ENCODE assay signal across 13 cellular contexts in genomic region chr2:8315766-8316165, GRCh38.
DNase-seq lines count a peak whose midpoint lies in the region; ATAC-seq and TF ChIP-seq lines count a peak whose summit lies in the region.
"Had no signal": no experiment of that assay in that cellular context is flagged by ENCODE, and none has a peak within 500 bp of the region (broad histone marks: within the 10 kb centered on the region; RNA-seq: fewer than 3 reads in every experiment).

No MANE protein-coding gene starts in this region.

- H3K27me3 Mint-ChIP-seq in T-helper 17 cell (no peaks in the 10 kb centered on the region), HFFc6 (ENCODE audit: insufficient read depth) (peaks cover 24% of the 10 kb centered on the region)

- H3K27ac Mint-ChIP-seq in T-helper 17 cell (no peak overlapping the region), HFFc6 (no peak overlapping the region)

- H3K9ac ChIP-seq in SK-N-SH: no peak overlapping the region
- no peak overlapping the region for H3K9ac ChIP-seq in smooth muscle cell (ENCODE audit: low read depth)

- TF ChIP-seq RAD21 in SK-N-SH (IDR thresholded peaks at IDR 0.05; ENCODE audit: low read length): no peak

- H3K4me3 ChIP-seq in SK-N-SH (ENCODE audit: low read depth in 2 of 2, low read length in 1 of 2) (no peak overlapping the region), fibroblast of the aortic adventitia (ENCODE audit: low read depth, low read length) (no peak overlapping the region), smooth muscle cell (no peak overlapping the region)
- H3K4me3 ChIP-seq: A549, transverse colon had no signal

- H3K9me3 ChIP-seq in SK-N-SH: no peaks in the 10 kb centered on the region
- H3K9me3 ChIP-seq in T-helper 17 cell (ENCODE audit: control insufficient read depth, low read length, poor library complexity, severe bottlenecking): no peaks in the 10 kb centered on the region
- H3K9me3 ChIP-seq in smooth muscle cell (replicated peaks; ENCODE audit: low read depth): no peaks in the 10 kb centered on the region
- H3K9me3 ChIP-seq: A549, transverse colon had no signal

- H3K4me1 Mint-ChIP-seq in T-helper 17 cell (peaks cover 38% of the 10 kb centered on the region), HFFc6 (ENCODE audit: low read depth) (no peaks in the 10 kb centered on the region)

- POLR2A ChIA-PET in SK-N-SH (lab: Yijun Ruan, JAX): interaction anchor here (1.1 kb wide), 1 partner anchor 224 kb away, joined by 3 read pairs; no protein-coding TSS in a partner anchor

- H4K20me1 ChIP-seq in SK-N-SH (ENCODE audit: insufficient read depth) (no peaks in the 10 kb centered on the region), smooth muscle cell (ENCODE audit: low read depth) (no peaks in the 10 kb centered on the region)

- ATAC-seq in SK-N-SH treated with all-trans-retinoic acid at 6 μM for 48 hours: peak; percentile 49; the same call in 1 of the 3 replicates
- ATAC-seq in T-helper 17 cell: peak; percentile 47
- ATAC-seq: A549; activated T-cell treated with anti-CD3 and anti-CD28 coated beads, Interleukin-2, amount 50 U/mL, for 72 hours had no signal

- H3K4me3 Mint-ChIP-seq in T-helper 17 cell (no peak overlapping the region), HFFc6 (no peak overlapping the region)
- H3K4me3 Mint-ChIP-seq: activated T-cell treated with anti-CD3 and anti-CD28 coated beads, Interleukin-2, amount 50 U/mL, for 72 hours had no signal

- H3F3A ChIP-seq in SK-N-SH (replicated peaks; ENCODE audit: insufficient read depth): no peaks in the 10 kb centered on the region
- no peaks in the 10 kb centered on the region for H3F3A ChIP-seq in smooth muscle cell (ENCODE audit: low read depth)

- H3K4me1 ChIP-seq in SK-N-SH (ENCODE audit: control insufficient read depth in 1 of 2, insufficient read depth in 2 of 2, low read depth in 1 of 2, low read length in 1 of 2): peaks cover 0 to 17% of the 10 kb centered on the region in 2 experiments; a peak in 3 of 4 replicates
- H3K4me1 ChIP-seq in smooth muscle cell (ENCODE audit: low read depth): peaks cover 14% of the 10 kb centered on the region

- TF ChIP-seq CTCF in SK-N-SH (IDR thresholded peaks at IDR 0.05) (no peak), fibroblast of the aortic adventitia (IDR thresholded peaks at IDR 0.05; ENCODE audit: insufficient read depth, low read length) (no peak), smooth muscle cell (IDR thresholded peaks at IDR 0.05; ENCODE audit: borderline replicate concordance, insufficient read depth, poor library complexity, severe bottlenecking) (no peak), HFFc6 (IDR thresholded peaks at IDR 0.05) (no peak)

- H3K9me3 Mint-ChIP-seq in HFFc6: no peaks in the 10 kb centered on the region; the same call in 1 of the 2 replicates
- H3K9me3 Mint-ChIP-seq: activated T-cell treated with anti-CD3 and anti-CD28 coated beads, Interleukin-2, amount 50 U/mL, for 72 hours had no signal

- H3K9me2 ChIP-seq in SK-N-SH: no peaks in the 10 kb centered on the region

- no peak overlapping the region for H2AFZ ChIP-seq in SK-N-SH (ENCODE audit: low read depth)
- no peak overlapping the region for H2AFZ ChIP-seq in smooth muscle cell (ENCODE audit: low read depth)

- DNase-seq in SK-N-SH (no peak), T-helper 17 cell (no peak), fibroblast of the aortic adventitia (ENCODE audit: low read depth) (peak; percentile 9), smooth muscle cell (lab: John Stamatoyannopoulos, UW; ENCODE audit: unreplicated experiment) (peak; percentile 10), HFFc6 (no peak), DMS53 (lab: John Stamatoyannopoulos, UW) (no peak)
- DNase-seq in activated CD4-positive, CD25-positive, alpha-beta regulatory T cell treated with anti-CD3 and anti-CD28 coated beads, Interleukin-2, amount 50 U/mL, for 72 hours: no peak
- DNase-seq: activated T-cell treated with anti-CD3 and anti-CD28 coated beads, Interleukin-2, amount 50 U/mL, for 72 hours; NCI-H226; transverse colon had no signal

- H3K27me3 ChIP-seq in SK-N-SH (ENCODE audit: insufficient read depth) (no peaks in the 10 kb centered on the region), smooth muscle cell (ENCODE audit: low read depth) (no peaks in the 10 kb centered on the region)
- H3K27me3 ChIP-seq: transverse colon had no signal

- WGBS in SK-N-SH (ENCODE audit: low lambda C conversion rate): 93% methylated on average over 4 of the region's 4 CpGs
- WGBS in smooth muscle cell (ENCODE audit: low lambda C conversion rate): 4% methylated on average over 4 of the region's 4 CpGs

- CTCF ChIA-PET in SK-N-SH (lab: Yijun Ruan, JAX): no interaction called here

- H3K36me3 Mint-ChIP-seq in T-helper 17 cell (ENCODE audit: low read depth): peaks cover 5% of the 10 kb centered on the region
- no peaks in the 10 kb centered on the region for H3K36me3 Mint-ChIP-seq in HFFc6 (ENCODE audit: low read depth)

- H3K36me3 ChIP-seq in SK-N-SH (replicated peaks in 1 of 2; ENCODE audit: control insufficient read depth in 1 of 2, insufficient read depth in 2 of 2, low read length in 1 of 2) (no peaks in the 10 kb centered on the region), smooth muscle cell (ENCODE audit: low read depth) (no peaks in the 10 kb centered on the region)
- H3K36me3 ChIP-seq: transverse colon had no signal

- H3K4me2 ChIP-seq in SK-N-SH (no peak overlapping the region), smooth muscle cell (peak overlapping the region; percentile 65)
- H3K4me2 ChIP-seq: A549 had no signal

- no peak for TF ChIP-seq EP300 in SK-N-SH (IDR thresholded peaks at IDR 0.05; ENCODE audit: borderline replicate concordance in 1 of 2, low read depth in 1 of 2, low read length in 1 of 2)

- H3K79me2 ChIP-seq in SK-N-SH (ENCODE audit: insufficient read depth) (no peaks in the 10 kb centered on the region), smooth muscle cell (ENCODE audit: low read depth) (no peaks in the 10 kb centered on the region)

- no peak overlapping the region for H3K27ac ChIP-seq in SK-N-SH (ENCODE audit: low read depth in 2 of 2, low read length in 1 of 2)
- peak overlapping the region; percentile 22 for H3K27ac ChIP-seq in smooth muscle cell (ENCODE audit: low read depth)
- H3K27ac ChIP-seq: A549, RWPE1, transverse colon had no signal

TF ChIP-seq in SK-N-SH treated with all-trans-retinoic acid at 6 μM for 48 hours, 23 proteins besides CTCF, POLR2A, EP300 and RAD21 (continues in another document):
- no peak for TF ChIP-seq ZFP30 (CRISPR knock-in tag; IDR thresholded peaks at IDR 0.05)
- TF ChIP-seq PPARA (CRISPR knock-in tag; IDR thresholded peaks at IDR 0.05; ENCODE audit: borderline replicate concordance): no peak
- no peak for TF ChIP-seq ESRRG (CRISPR knock-in tag; IDR thresholded peaks at IDR 0.05)
- no peak for TF ChIP-seq OSR1 (CRISPR knock-in tag; IDR thresholded peaks at IDR 0.05)
- no peak for TF ChIP-seq CSDC2 (CRISPR knock-in tag; IDR thresholded peaks at IDR 0.05)
- TF ChIP-seq TCF4 (CRISPR knock-in tag; IDR thresholded peaks at IDR 0.05; ENCODE audit: borderline replicate concordance): no peak

TF ChIP-seq in SK-N-SH, 30 proteins besides CTCF, POLR2A, EP300 and RAD21:
- no peak for TF ChIP-seq TCF12 (IDR thresholded peaks at IDR 0.05)
- no peak for TF ChIP-seq GABPA (IDR thresholded peaks at IDR 0.05; ENCODE audit: low read depth)
- TF ChIP-seq USF1 (IDR thresholded peaks at IDR 0.05; ENCODE audit: borderline replicate concordance, low read depth): no peak
- TF ChIP-seq YY1 (IDR thresholded peaks at IDR 0.05; ENCODE audit: low read depth): no peak

Comparison
In these comparisons a context has a peak if more than half of its experiments do, and no peak if none do; other contexts are left out.
1. DNase-seq: peak in fibroblast of the aortic adventitia (single experiment) and smooth muscle cell (single experiment); none in SK-N-SH (single experiment), T-helper 17 cell (0 of 3), HFFc6 (single experiment), DMS53 (single experiment) and activated CD4-positive, CD25-positive, alpha-beta regulatory T cell treated with anti-CD3 and anti-CD28 coated beads, Interleukin-2, amount 50 U/mL, for 72 hours (single experiment).